16 cellular contexts compared by ENCODE assay signal in genomic region chr9:89445801-89446228, GRCh38. TPM values are rescaled to one million over a fixed set of nuclear protein-coding genes. Genes with fewer than 3 reads are reported as not detected.
DNase-seq lines count a peak whose midpoint lies in the region; ATAC-seq and TF ChIP-seq lines count a peak whose summit lies in the region.
"Had no signal": no experiment of that assay in that cellular context is flagged by ENCODE, and none has a peak within 500 bp of the region (broad histone marks: within the 10 kb centered on the region; RNA-seq: fewer than 3 reads in every experiment).

No MANE protein-coding gene starts in this region.

- no peak overlapping the region for H3K4me3 Mint-ChIP-seq in activated CD4-positive, alpha-beta T cell treated with anti-CD3 and anti-CD28 coated beads for 36 hours
- no peak overlapping the region for H3K4me3 Mint-ChIP-seq in WTC11
- peak overlapping the region; percentile 66 to 68 for H3K4me3 Mint-ChIP-seq in effector memory CD8-positive, alpha-beta T cell

- intact Hi-C loops in activated CD4-positive, alpha-beta T cell treated with anti-CD3 and anti-CD28 coated beads for 36 hours (cut with DNase I, micrococcal nuclease): loop anchor here in 1 of 2 experiments (2.0 kb wide), 1 partner anchor 27 kb away; no protein-coding TSS in a partner anchor
- intact Hi-C loops in psoas muscle (cut with DNase I): loop anchor here in 1 of 2 donors (2.0 kb wide), 1 partner anchor 37 kb away; no protein-coding TSS in a partner anchor

- H3K27me3 Mint-ChIP-seq in activated CD4-positive, alpha-beta T cell treated with anti-CD3 and anti-CD28 coated beads for 36 hours: no peaks in the 10 kb centered on the region
- H3K27me3 Mint-ChIP-seq in WTC11 (ENCODE audit: low read depth): no peaks in the 10 kb centered on the region; the same call in 1 of the 2 replicates
- H3K27me3 Mint-ChIP-seq in effector memory CD8-positive, alpha-beta T cell: no peaks in the 10 kb centered on the region

- peaks cover 69% of the 10 kb centered on the region for H3K36me3 Mint-ChIP-seq in activated CD4-positive, alpha-beta T cell treated with anti-CD3 and anti-CD28 coated beads for 36 hours (ENCODE audit: low read depth)
- peaks cover 3% of the 10 kb centered on the region; the same call in 1 of the 2 replicates for H3K36me3 Mint-ChIP-seq in WTC11
- peaks cover 54% of the 10 kb centered on the region for H3K36me3 Mint-ChIP-seq in effector memory CD8-positive, alpha-beta T cell (ENCODE audit: insufficient read depth)

- H3K27ac ChIP-seq in psoas muscle: no peak overlapping the region
- H3K27ac ChIP-seq: adrenal gland, hepatocyte had no signal

- no peak for ATAC-seq in activated CD4-positive, alpha-beta T cell treated with anti-CD3 and anti-CD28 coated beads for 36 hours
- ATAC-seq in WTC11: no peak
- no peak for ATAC-seq in effector memory CD8-positive, alpha-beta T cell (replicated peaks)
- ATAC-seq in psoas muscle: peak; percentile 41 to 63 (median 52)

- H3K27me3 ChIP-seq in psoas muscle (ENCODE audit: insufficient read depth in 3 of 3, low read length in 2 of 3): no peaks in the 10 kb centered on the region
- H3K27me3 ChIP-seq: adrenal gland, esophagus squamous epithelium, hepatocyte had no signal

- H3K36me3 ChIP-seq in psoas muscle (ENCODE audit: insufficient read depth in 1 of 2, low read depth in 1 of 2): no peaks in the 10 kb centered on the region
- H3K36me3 ChIP-seq: adrenal gland, esophagus squamous epithelium had no signal

- POLR2A ChIA-PET in activated CD4-positive, alpha-beta T cell treated with anti-CD3 and anti-CD28 coated beads for 36 hours (lab: Charles Lee): interaction anchor here (0.6 kb wide), 1 partner anchor 103 kb away, joined by 3 read pairs; no protein-coding TSS in a partner anchor
- POLR2A ChIA-PET in WTC11 (lab: Charles Lee): no interaction called here

- no peaks in the 10 kb centered on the region for H3K9me3 Mint-ChIP-seq in activated CD4-positive, alpha-beta T cell treated with anti-CD3 and anti-CD28 coated beads for 36 hours (ENCODE audit: low read depth)
- H3K9me3 Mint-ChIP-seq in WTC11: no peaks in the 10 kb centered on the region
- no peaks in the 10 kb centered on the region for H3K9me3 Mint-ChIP-seq in effector memory CD8-positive, alpha-beta T cell

- no peak for DNase-seq in activated CD4-positive, alpha-beta T cell treated with anti-CD3 and anti-CD28 coated beads for 36 hours
- no peak for DNase-seq in activated CD4-positive, alpha-beta T cell treated with anti-CD3 and anti-CD28 coated beads for 48 hours
- no peak for DNase-seq in WTC11 (ENCODE audit: low spot score)
- DNase-seq in effector memory CD8-positive, alpha-beta T cell: no peak
- peak in 1 of 2 donors; percentile 18 for DNase-seq in psoas muscle
- DNase-seq in activated gamma-delta T cell (lab: John Stamatoyannopoulos, UW): no peak
- no peak for DNase-seq in stimulated activated CD4-positive, alpha-beta T cell treated with anti-CD3 and anti-CD28 coated beads, Interleukin-2, amount 100 ng/mL, for 48 hours
- DNase-seq in GM19240 (ENCODE audit: insufficient read length, low spot score): no peak
- DNase-seq: activated CD4-positive, alpha-beta T cell treated with anti-CD3 and anti-CD28 coated beads, Interleukin-2, amount 50 U/mL, for 48 hours; adrenal gland; COR-L47; esophagus squamous epithelium; left cardiac atrium; RPMI8226; trophoblast cell had no signal

- peaks cover 97% of the 10 kb centered on the region for H3K4me1 Mint-ChIP-seq in activated CD4-positive, alpha-beta T cell treated with anti-CD3 and anti-CD28 coated beads for 36 hours
- peaks cover 43% of the 10 kb centered on the region for H3K4me1 Mint-ChIP-seq in WTC11
- H3K4me1 Mint-ChIP-seq in effector memory CD8-positive, alpha-beta T cell (ENCODE audit: low read depth in 2 of 2): peaks cover 77 to 80% of the 10 kb centered on the region in 2 donors

- CTCF ChIA-PET in activated CD4-positive, alpha-beta T cell treated with anti-CD3 and anti-CD28 coated beads for 36 hours (lab: Charles Lee): interaction anchor here (1.2 to 14.9 kb wide), 5 partner anchors 11 to 103 kb away, joined by 3 to 118 read pairs (median 4); no protein-coding TSS in a partner anchor
- CTCF ChIA-PET in WTC11 (lab: Charles Lee): interaction anchor here (1.1 to 1.4 kb wide), 2 partner anchors 16 to 147 kb away, joined by 3 to 8 read pairs; no protein-coding TSS in a partner anchor

- H3K4me1 ChIP-seq in psoas muscle: peaks cover 41% of the 10 kb centered on the region

- no peak overlapping the region for H3K4me3 ChIP-seq in psoas muscle
- H3K4me3 ChIP-seq: adrenal gland, esophagus squamous epithelium, hepatocyte had no signal

- peak overlapping the region; percentile 94 for H3K27ac Mint-ChIP-seq in activated CD4-positive, alpha-beta T cell treated with anti-CD3 and anti-CD28 coated beads for 36 hours
- peak overlapping the region; percentile 75 for H3K27ac Mint-ChIP-seq in WTC11
- H3K27ac Mint-ChIP-seq in effector memory CD8-positive, alpha-beta T cell: peak overlapping the region; percentile 88 to 97

- no peaks in the 10 kb centered on the region for H3K9me3 ChIP-seq in psoas muscle
- H3K9me3 ChIP-seq: adrenal gland, esophagus squamous epithelium had no signal

- no peak for TF ChIP-seq CTCF in WTC11 (IDR thresholded peaks at IDR 0.05)
- TF ChIP-seq CTCF in psoas muscle (IDR thresholded peaks at IDR 0.05): no peak

- 74 to 90% (median 78%) methylated on average over 8 of the region's 8 CpGs for WGBS in psoas muscle, 3 donors

TF ChIP-seq in WTC11, 78 proteins besides CTCF, POLR2A, EP300 and RAD21:
- TF ChIP-seq MYBL2 (CRISPR knock-in tag; IDR thresholded peaks at IDR 0.05) (no peak), ZNF232 (CRISPR knock-in tag; IDR thresholded peaks at IDR 0.05) (no peak), PRDM15 (CRISPR knock-in tag; IDR thresholded peaks at IDR 0.05) (no peak), HMGXB4 (CRISPR knock-in tag; IDR thresholded peaks at IDR 0.05) (no peak), IRF1 (CRISPR knock-in tag; IDR thresholded peaks at IDR 0.05) (no peak), ZNF121 (CRISPR knock-in tag; IDR thresholded peaks at IDR 0.05) (no peak)

RNA-seq across cellular contexts. Expression of gene SEMA4D, which starts 52.1 kb away (rescaled TPM):
- total RNA-seq in activated CD4-positive, alpha-beta T cell treated with anti-CD3 and anti-CD28 coated beads for 36 hours: 100 to 1,000 TPM; 215 to 226 TPM
- total RNA-seq in WTC11 (2021): 60.5 to 67.8 TPM (median 65.2 TPM) in 3 replicates
- 100 to 1,000 TPM in 1 of 4 donors, 10 to 100 TPM in 3; 32.1 to 111 (median 63.6) TPM for total RNA-seq in psoas muscle
- polyA plus RNA-seq in psoas muscle: 10 to 100 TPM in 2 of 3 donors, 1 to 10 TPM in 1; 9.3 to 26.8 (median 22.3) TPM

Comparison
In these comparisons a context has a peak if more than half of its experiments do, and no peak if none do; other contexts are left out.
1. ATAC-seq: peak in psoas muscle (4 of 4); none in activated CD4-positive, alpha-beta T cell treated with anti-CD3 and anti-CD28 coated beads for 36 hours (single experiment), WTC11 (single experiment) and effector memory CD8-positive, alpha-beta T cell (single experiment).
2. H3K4me3 Mint-ChIP-seq: peak in effector memory CD8-positive, alpha-beta T cell (2 of 2); none in activated CD4-positive, alpha-beta T cell treated with anti-CD3 and anti-CD28 coated beads for 36 hours (single experiment) and WTC11 (single experiment).
3. Peak in every context shown above with its lines, with median percentiles within 50 percentile points of each other: H3K27ac Mint-ChIP-seq.